Comparison of ENCODE assay signal across 1 cellular context in the genomic region with DNA sequence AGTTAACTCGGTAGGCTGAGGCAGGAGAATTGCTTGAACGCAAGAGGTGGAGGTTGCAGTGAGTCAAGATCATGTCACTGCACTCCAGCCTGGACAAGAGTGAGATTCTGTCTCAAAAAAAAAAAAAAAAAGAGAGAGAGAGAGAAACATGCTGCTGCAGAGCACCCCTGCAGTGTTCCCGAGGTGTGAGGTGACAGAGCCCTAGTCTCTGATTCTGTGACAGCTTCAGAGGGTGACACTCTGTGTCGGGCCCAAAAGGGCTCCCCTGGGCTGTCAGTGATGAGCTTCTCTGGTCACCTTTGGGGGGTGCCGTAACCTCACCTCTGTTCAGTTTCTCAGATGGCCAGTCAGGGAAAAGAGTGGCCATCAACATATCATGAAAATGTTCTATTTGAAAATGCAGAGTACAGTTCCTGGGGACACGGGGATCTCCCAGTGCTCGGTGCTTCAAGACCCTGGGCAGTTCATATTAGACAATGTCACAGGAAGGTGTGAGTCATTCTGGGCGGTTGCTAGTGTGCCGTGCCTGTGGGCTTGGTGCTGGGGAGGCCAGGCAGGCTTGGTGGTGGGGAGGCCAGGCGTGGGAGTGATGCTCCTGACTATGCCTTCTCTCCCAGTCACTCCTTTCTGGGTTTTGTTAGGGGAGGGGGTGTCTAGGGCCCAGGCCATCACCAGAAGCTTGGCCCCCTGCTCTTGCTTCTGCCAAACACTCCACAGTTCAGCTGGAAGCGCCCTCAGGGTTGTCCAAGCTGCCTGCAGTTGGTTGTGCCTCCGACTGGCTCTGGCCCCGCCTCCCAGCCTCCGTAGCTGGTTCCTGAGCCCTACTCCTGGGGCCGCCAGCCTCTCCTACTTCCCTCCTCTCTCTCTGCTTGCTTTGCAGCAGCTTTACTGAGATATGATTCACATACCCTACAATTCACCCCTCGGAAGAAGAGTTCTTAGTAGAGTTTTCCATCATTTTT.
TF ChIP-seq lines count a peak whose summit lies in the region.

No MANE protein-coding gene starts in this region.

TF ChIP-seq in K562, 482 proteins besides CTCF, POLR2A, EP300 and RAD21 (continued from another document and continues in another):
- TF ChIP-seq CHD2 (IDR thresholded peaks at IDR 0.05; ENCODE audit: low read depth, low read length) (no peak), ETV6 (IDR thresholded peaks at IDR 0.05; ENCODE audit: borderline replicate concordance in 1 of 2, low read depth in 2 of 2, low read length in 1 of 2) (no peak), ETV6 (CRISPR knock-in tag; IDR thresholded peaks at IDR 0.05; ENCODE audit: borderline replicate concordance) (0 out of 2 replicates have a peak, but pooled peaks have one; percentile 52), LCOR (CRISPR knock-in tag; IDR thresholded peaks at IDR 0.05) (peak; percentile 51; the same call in 1 of the 2 replicates), FOXJ3 (CRISPR knock-in tag; IDR thresholded peaks at IDR 0.05) (no peak), POLR2B (IDR thresholded peaks at IDR 0.05; ENCODE audit: low read depth, partially characterized antibody) (no peak), TSC22D4 (tag; IDR thresholded peaks at IDR 0.05) (no peak), ZNF444 (CRISPR knock-in tag; IDR thresholded peaks at IDR 0.05) (no peak), TOE1 (IDR thresholded peaks at IDR 0.05; ENCODE audit: borderline replicate concordance) (peak; percentile 31; the same call in 1 of the 2 replicates), TOE1 (CRISPR knock-in tag; IDR thresholded peaks at IDR 0.05; ENCODE audit: borderline replicate concordance, low read depth) (no peak), BCL6 (CRISPR knock-in tag; IDR thresholded peaks at IDR 0.05) (no peak), JUN (IDR thresholded peaks at IDR 0.05; ENCODE audit: borderline replicate concordance, low read depth, low read length) (peak; percentile 94), JUN (CRISPR knock-in tag; IDR thresholded peaks at IDR 0.05; ENCODE audit: borderline replicate concordance) (peak; percentile 62; the same call in 1 of the 2 replicates), RNF2 (IDR thresholded peaks at IDR 0.05) (peak; percentile 31; the same call in 1 of the 2 replicates), SOX6 (IDR thresholded peaks at IDR 0.05) (0 out of 2 replicates have a peak, but pooled peaks have one; percentile 36), ZNF431 (CRISPR knock-in tag; IDR thresholded peaks at IDR 0.05) (no peak), ZC3H11A (IDR thresholded peaks at IDR 0.05; ENCODE audit: low read depth, low read length) (no peak), NR2C1 (IDR thresholded peaks at IDR 0.05) (no peak), NR2C1 (tag; IDR thresholded peaks at IDR 0.05) (no peak), ZNF384 (IDR thresholded peaks at IDR 0.05; ENCODE audit: low read depth, low read length) (peak; percentile 81), GATA2 (CRISPR knock-in tag; IDR thresholded peaks at IDR 0.05) (no peak), ZNF239 (CRISPR knock-in tag; IDR thresholded peaks at IDR 0.05) (no peak), ZFP30 (CRISPR knock-in tag; IDR thresholded peaks at IDR 0.05; ENCODE audit: borderline replicate concordance) (no peak), ZNF445 (CRISPR knock-in tag; IDR thresholded peaks at IDR 0.05; ENCODE audit: low read depth) (no peak), EGR1 (conservative IDR thresholded peaks at IDR 0.05) (peak; percentile 96), TFAM (CRISPR knock-in tag; conservative IDR thresholded peaks at IDR 0.05) (no peak), RBM17 (IDR thresholded peaks at IDR 0.05; ENCODE audit: borderline replicate concordance, low read depth, low read length) (no peak), MYC (IDR thresholded peaks at IDR 0.05; ENCODE audit: low read depth, low read length) (no peak), MYC (CRISPR knock-in tag; IDR thresholded peaks at IDR 0.05; ENCODE audit: borderline replicate concordance, low read depth) (peak; percentile 58), FOXJ2 (tag; IDR thresholded peaks at IDR 0.05) (no peak), ZNF121 (CRISPR knock-in tag; conservative IDR thresholded peaks at IDR 0.05) (no peak), HDAC6 (IDR thresholded peaks at IDR 0.05; ENCODE audit: low read depth, low read length) (no peak), MAZ (CRISPR knock-in tag; conservative IDR thresholded peaks at IDR 0.05 in 1 of 2, IDR thresholded peaks at IDR 0.05 in 1 of 2) (peak; percentile 57 to 90; a peak in 3 of 4 replicates)
- TF ChIP-seq, protein P1, sequence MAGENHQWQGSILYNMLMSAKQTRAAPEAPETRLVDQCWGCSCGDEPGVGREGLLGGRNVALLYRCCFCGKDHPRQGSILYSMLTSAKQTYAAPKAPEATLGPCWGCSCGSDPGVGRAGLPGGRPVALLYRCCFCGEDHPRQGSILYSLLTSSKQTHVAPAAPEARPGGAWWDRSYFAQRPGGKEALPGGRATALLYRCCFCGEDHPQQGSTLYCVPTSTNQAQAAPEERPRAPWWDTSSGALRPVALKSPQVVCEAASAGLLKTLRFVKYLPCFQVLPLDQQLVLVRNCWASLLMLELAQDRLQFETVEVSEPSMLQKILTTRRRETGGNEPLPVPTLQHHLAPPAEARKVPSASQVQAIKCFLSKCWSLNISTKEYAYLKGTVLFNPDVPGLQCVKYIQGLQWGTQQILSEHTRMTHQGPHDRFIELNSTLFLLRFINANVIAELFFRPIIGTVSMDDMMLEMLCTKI (IDR thresholded peaks at IDR 0.05; ENCODE audit: partially characterized antibody): no peak
- TF ChIP-seq, protein P2, sequence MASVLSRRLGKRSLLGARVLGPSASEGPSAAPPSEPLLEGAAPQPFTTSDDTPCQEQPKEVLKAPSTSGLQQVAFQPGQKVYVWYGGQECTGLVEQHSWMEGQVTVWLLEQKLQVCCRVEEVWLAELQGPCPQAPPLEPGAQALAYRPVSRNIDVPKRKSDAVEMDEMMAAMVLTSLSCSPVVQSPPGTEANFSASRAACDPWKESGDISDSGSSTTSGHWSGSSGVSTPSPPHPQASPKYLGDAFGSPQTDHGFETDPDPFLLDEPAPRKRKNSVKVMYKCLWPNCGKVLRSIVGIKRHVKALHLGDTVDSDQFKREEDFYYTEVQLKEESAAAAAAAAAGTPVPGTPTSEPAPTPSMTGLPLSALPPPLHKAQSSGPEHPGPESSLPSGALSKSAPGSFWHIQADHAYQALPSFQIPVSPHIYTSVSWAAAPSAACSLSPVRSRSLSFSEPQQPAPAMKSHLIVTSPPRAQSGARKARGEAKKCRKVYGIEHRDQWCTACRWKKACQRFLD (CRISPR knock-in tag; IDR thresholded peaks at IDR 0.05): no peak; the same call in 1 of the 2 replicates
- TF ChIP-seq, protein P3, sequence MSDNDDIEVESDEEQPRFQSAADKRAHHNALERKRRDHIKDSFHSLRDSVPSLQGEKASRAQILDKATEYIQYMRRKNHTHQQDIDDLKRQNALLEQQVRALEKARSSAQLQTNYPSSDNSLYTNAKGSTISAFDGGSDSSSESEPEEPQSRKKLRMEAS (CRISPR knock-in tag; IDR thresholded peaks at IDR 0.05): peak; percentile 48; the same call in 1 of the 2 replicates
- TF ChIP-seq, protein P4, sequence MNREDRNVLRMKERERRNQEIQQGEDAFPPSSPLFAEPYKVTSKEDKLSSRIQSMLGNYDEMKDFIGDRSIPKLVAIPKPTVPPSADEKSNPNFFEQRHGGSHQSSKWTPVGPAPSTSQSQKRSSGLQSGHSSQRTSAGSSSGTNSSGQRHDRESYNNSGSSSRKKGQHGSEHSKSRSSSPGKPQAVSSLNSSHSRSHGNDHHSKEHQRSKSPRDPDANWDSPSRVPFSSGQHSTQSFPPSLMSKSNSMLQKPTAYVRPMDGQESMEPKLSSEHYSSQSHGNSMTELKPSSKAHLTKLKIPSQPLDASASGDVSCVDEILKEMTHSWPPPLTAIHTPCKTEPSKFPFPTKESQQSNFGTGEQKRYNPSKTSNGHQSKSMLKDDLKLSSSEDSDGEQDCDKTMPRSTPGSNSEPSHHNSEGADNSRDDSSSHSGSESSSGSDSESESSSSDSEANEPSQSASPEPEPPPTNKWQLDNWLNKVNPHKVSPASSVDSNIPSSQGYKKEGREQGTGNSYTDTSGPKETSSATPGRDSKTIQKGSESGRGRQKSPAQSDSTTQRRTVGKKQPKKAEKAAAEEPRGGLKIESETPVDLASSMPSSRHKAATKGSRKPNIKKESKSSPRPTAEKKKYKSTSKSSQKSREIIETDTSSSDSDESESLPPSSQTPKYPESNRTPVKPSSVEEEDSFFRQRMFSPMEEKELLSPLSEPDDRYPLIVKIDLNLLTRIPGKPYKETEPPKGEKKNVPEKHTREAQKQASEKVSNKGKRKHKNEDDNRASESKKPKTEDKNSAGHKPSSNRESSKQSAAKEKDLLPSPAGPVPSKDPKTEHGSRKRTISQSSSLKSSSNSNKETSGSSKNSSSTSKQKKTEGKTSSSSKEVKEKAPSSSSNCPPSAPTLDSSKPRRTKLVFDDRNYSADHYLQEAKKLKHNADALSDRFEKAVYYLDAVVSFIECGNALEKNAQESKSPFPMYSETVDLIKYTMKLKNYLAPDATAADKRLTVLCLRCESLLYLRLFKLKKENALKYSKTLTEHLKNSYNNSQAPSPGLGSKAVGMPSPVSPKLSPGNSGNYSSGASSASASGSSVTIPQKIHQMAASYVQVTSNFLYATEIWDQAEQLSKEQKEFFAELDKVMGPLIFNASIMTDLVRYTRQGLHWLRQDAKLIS (CRISPR knock-in tag; IDR thresholded peaks at IDR 0.05): no peak
- TF ChIP-seq, protein P5, sequence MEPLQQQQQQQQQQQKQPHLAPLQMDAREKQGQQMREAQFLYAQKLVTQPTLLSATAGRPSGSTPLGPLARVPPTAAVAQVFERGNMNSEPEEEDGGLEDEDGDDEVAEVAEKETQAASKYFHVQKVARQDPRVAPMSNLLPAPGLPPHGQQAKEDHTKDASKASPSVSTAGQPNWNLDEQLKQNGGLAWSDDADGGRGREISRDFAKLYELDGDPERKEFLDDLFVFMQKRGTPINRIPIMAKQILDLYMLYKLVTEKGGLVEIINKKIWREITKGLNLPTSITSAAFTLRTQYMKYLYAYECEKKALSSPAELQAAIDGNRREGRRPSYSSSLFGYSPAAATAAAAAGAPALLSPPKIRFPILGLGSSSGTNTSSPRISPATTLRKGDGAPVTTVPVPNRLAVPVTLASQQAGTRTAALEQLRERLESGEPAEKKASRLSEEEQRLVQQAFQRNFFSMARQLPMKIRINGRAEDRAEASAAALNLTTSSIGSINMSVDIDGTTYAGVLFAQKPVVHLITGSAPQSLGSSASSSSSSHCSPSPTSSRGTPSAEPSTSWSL (CRISPR knock-in tag; IDR thresholded peaks at IDR 0.05; ENCODE audit: borderline replicate concordance): 0 out of 2 replicates have a peak, but pooled peaks have one; percentile 10
- TF ChIP-seq, protein P6, sequence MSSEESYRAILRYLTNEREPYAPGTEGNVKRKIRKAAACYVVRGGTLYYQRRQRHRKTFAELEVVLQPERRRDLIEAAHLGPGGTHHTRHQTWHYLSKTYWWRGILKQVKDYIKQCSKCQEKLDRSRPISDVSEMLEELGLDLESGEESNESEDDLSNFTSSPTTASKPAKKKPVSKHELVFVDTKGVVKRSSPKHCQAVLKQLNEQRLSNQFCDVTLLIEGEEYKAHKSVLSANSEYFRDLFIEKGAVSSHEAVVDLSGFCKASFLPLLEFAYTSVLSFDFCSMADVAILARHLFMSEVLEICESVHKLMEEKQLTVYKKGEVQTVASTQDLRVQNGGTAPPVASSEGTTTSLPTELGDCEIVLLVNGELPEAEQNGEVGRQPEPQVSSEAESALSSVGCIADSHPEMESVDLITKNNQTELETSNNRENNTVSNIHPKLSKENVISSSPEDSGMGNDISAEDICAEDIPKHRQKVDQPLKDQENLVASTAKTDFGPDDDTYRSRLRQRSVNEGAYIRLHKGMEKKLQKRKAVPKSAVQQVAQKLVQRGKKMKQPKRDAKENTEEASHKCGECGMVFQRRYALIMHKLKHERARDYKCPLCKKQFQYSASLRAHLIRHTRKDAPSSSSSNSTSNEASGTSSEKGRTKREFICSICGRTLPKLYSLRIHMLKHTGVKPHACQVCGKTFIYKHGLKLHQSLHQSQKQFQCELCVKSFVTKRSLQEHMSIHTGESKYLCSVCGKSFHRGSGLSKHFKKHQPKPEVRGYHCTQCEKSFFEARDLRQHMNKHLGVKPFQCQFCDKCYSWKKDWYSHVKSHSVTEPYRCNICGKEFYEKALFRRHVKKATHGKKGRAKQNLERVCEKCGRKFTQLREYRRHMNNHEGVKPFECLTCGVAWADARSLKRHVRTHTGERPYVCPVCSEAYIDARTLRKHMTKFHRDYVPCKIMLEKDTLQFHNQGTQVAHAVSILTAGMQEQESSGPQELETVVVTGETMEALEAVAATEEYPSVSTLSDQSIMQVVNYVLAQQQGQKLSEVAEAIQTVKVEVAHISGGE (CRISPR knock-in tag; IDR thresholded peaks at IDR 0.05): no peak
- TF ChIP-seq, protein P7, sequence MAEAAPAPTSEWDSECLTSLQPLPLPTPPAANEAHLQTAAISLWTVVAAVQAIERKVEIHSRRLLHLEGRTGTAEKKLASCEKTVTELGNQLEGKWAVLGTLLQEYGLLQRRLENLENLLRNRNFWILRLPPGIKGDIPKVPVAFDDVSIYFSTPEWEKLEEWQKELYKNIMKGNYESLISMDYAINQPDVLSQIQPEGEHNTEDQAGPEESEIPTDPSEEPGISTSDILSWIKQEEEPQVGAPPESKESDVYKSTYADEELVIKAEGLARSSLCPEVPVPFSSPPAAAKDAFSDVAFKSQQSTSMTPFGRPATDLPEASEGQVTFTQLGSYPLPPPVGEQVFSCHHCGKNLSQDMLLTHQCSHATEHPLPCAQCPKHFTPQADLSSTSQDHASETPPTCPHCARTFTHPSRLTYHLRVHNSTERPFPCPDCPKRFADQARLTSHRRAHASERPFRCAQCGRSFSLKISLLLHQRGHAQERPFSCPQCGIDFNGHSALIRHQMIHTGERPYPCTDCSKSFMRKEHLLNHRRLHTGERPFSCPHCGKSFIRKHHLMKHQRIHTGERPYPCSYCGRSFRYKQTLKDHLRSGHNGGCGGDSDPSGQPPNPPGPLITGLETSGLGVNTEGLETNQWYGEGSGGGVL (CRISPR knock-in tag; IDR thresholded peaks at IDR 0.05): no peak
- TF ChIP-seq, protein P8, sequence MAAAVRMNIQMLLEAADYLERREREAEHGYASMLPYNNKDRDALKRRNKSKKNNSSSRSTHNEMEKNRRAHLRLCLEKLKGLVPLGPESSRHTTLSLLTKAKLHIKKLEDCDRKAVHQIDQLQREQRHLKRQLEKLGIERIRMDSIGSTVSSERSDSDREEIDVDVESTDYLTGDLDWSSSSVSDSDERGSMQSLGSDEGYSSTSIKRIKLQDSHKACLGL (CRISPR knock-in tag; IDR thresholded peaks at IDR 0.05; ENCODE audit: borderline replicate concordance, poor library complexity, severe bottlenecking): no peak
- TF ChIP-seq, protein P9, sequence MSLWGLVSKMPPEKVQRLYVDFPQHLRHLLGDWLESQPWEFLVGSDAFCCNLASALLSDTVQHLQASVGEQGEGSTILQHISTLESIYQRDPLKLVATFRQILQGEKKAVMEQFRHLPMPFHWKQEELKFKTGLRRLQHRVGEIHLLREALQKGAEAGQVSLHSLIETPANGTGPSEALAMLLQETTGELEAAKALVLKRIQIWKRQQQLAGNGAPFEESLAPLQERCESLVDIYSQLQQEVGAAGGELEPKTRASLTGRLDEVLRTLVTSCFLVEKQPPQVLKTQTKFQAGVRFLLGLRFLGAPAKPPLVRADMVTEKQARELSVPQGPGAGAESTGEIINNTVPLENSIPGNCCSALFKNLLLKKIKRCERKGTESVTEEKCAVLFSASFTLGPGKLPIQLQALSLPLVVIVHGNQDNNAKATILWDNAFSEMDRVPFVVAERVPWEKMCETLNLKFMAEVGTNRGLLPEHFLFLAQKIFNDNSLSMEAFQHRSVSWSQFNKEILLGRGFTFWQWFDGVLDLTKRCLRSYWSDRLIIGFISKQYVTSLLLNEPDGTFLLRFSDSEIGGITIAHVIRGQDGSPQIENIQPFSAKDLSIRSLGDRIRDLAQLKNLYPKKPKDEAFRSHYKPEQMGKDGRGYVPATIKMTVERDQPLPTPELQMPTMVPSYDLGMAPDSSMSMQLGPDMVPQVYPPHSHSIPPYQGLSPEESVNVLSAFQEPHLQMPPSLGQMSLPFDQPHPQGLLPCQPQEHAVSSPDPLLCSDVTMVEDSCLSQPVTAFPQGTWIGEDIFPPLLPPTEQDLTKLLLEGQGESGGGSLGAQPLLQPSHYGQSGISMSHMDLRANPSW (CRISPR knock-in tag; IDR thresholded peaks at IDR 0.05): no peak; the same call in 1 of the 2 replicates
